In genomic region chr3:146187334-146187950, GRCh38 we compare ENCODE assay signal across 9 cellular contexts. TPM values are rescaled to one million over a fixed set of nuclear protein-coding genes. Genes with fewer than 3 reads are reported as not detected.
DNase-seq lines count a peak whose midpoint lies in the region; ATAC-seq, FAIRE-seq and TF ChIP-seq lines count a peak whose summit lies in the region.
"Had no signal": no experiment of that assay in that cellular context is flagged by ENCODE, and none has a peak within 500 bp of the region (broad histone marks: within the 10 kb centered on the region; RNA-seq: fewer than 3 reads in every experiment).

No MANE protein-coding gene starts in this region.

- no peak for ATAC-seq in activated naive CD8-positive, alpha-beta T cell treated with anti-CD3 and anti-CD28 coated beads, Interleukin-2, amount 50 U/mL, for 24 hours
- no peak for ATAC-seq in HG02678 (IDR thresholded peaks at IDR 0.05; ENCODE audit: unreplicated experiment)
- no peak for ATAC-seq in HG03439 (IDR thresholded peaks at IDR 0.05; ENCODE audit: unreplicated experiment)
- no peak for ATAC-seq in GM18858 (IDR thresholded peaks at IDR 0.05; ENCODE audit: unreplicated experiment)

- H3K4me3 ChIP-seq in foreskin fibroblast (ENCODE audit: low read depth in 1 of 2, low read length in 2 of 2) = no peak overlapping the region
- no peak overlapping the region for H3K4me3 ChIP-seq in small intestine (ENCODE audit: low read depth in 1 of 2, low read length in 2 of 2)

- H3K36me3 Mint-ChIP-seq in activated naive CD8-positive, alpha-beta T cell treated with anti-CD3 and anti-CD28 coated beads, Interleukin-2, amount 50 U/mL, for 24 hours (ENCODE audit: low read depth) = no peaks in the 10 kb centered on the region
- H3K36me3 Mint-ChIP-seq in activated naive CD8-positive, alpha-beta T cell treated with anti-CD3 and anti-CD28 coated beads for 36 hours = no peaks in the 10 kb centered on the region
- H3K36me3 Mint-ChIP-seq: activated naive CD8-positive, alpha-beta T cell had no signal

- no peaks in the 10 kb centered on the region for H3K4me1 ChIP-seq in small intestine (ENCODE audit: control insufficient read depth in 2 of 2, insufficient read depth in 1 of 2, low read depth in 1 of 2, low read length in 1 of 2)

- peaks cover 5% of the 10 kb centered on the region for H3K27me3 Mint-ChIP-seq in activated naive CD8-positive, alpha-beta T cell treated with anti-CD3 and anti-CD28 coated beads, Interleukin-2, amount 50 U/mL, for 24 hours
- peaks cover 25% of the 10 kb centered on the region for H3K27me3 Mint-ChIP-seq in activated naive CD8-positive, alpha-beta T cell treated with anti-CD3 and anti-CD28 coated beads for 36 hours

- TF ChIP-seq CTCF in foreskin fibroblast (IDR thresholded peaks at IDR 0.05; ENCODE audit: low read depth, low read length) = peak; percentile 53

- no peaks in the 10 kb centered on the region for H3K9me3 Mint-ChIP-seq in activated naive CD8-positive, alpha-beta T cell treated with anti-CD3 and anti-CD28 coated beads, Interleukin-2, amount 50 U/mL, for 24 hours
- H3K9me3 Mint-ChIP-seq in activated naive CD8-positive, alpha-beta T cell treated with anti-CD3 and anti-CD28 coated beads for 36 hours = no peaks in the 10 kb centered on the region

- H3K4me3 Mint-ChIP-seq in activated naive CD8-positive, alpha-beta T cell treated with anti-CD3 and anti-CD28 coated beads, Interleukin-2, amount 50 U/mL, for 24 hours = no peak overlapping the region
- H3K4me3 Mint-ChIP-seq in activated naive CD8-positive, alpha-beta T cell treated with anti-CD3 and anti-CD28 coated beads for 36 hours = no peak overlapping the region
- H3K4me3 Mint-ChIP-seq: activated naive CD8-positive, alpha-beta T cell had no signal

- WGBS in small intestine, 3 donors = 19 to 47% (median 34%) methylated on average over 2 of the region's 2 CpGs

- H3K27ac ChIP-seq in small intestine (ENCODE audit: low read depth in 1 of 2, low read length in 1 of 2) = no peak overlapping the region

- peak; percentile 2 for DNase-seq in activated naive CD8-positive, alpha-beta T cell treated with anti-CD3 and anti-CD28 coated beads, Interleukin-2, amount 50 U/mL, for 24 hours
- DNase-seq in activated naive CD8-positive, alpha-beta T cell treated with anti-CD3 and anti-CD28 coated beads for 36 hours = no peak
- DNase-seq in RPMI7951 (ENCODE audit: low read depth) = peak; percentile 50
- DNase-seq in foreskin fibroblast = peak; percentile 21 to 68
- peak; percentile 45 for DNase-seq in small intestine

- peak; percentile 55 for FAIRE-seq in small intestine (lab: Jason Lieb, UNC)

- no peaks in the 10 kb centered on the region for H3K27me3 ChIP-seq in small intestine (ENCODE audit: control insufficient read depth in 2 of 2, insufficient read depth in 2 of 2, low read length in 2 of 2)

- no peaks in the 10 kb centered on the region for H3K36me3 ChIP-seq in small intestine (ENCODE audit: control insufficient read depth in 2 of 2, insufficient read depth in 2 of 2, low read length in 2 of 2)

- H3K4me1 Mint-ChIP-seq in activated naive CD8-positive, alpha-beta T cell treated with anti-CD3 and anti-CD28 coated beads, Interleukin-2, amount 50 U/mL, for 24 hours = no peaks in the 10 kb centered on the region
- no peaks in the 10 kb centered on the region for H3K4me1 Mint-ChIP-seq in activated naive CD8-positive, alpha-beta T cell treated with anti-CD3 and anti-CD28 coated beads for 36 hours

- no peaks in the 10 kb centered on the region for H3K9me3 ChIP-seq in small intestine (ENCODE audit: control insufficient read depth, low read depth)

- no peak overlapping the region for H3K27ac Mint-ChIP-seq in activated naive CD8-positive, alpha-beta T cell treated with anti-CD3 and anti-CD28 coated beads, Interleukin-2, amount 50 U/mL, for 24 hours
- H3K27ac Mint-ChIP-seq in activated naive CD8-positive, alpha-beta T cell treated with anti-CD3 and anti-CD28 coated beads for 36 hours = no peak overlapping the region
- H3K27ac Mint-ChIP-seq: activated naive CD8-positive, alpha-beta T cell had no signal

RNA-seq across cellular contexts. Expression of gene PLOD2, which starts 26.5 kb away (rescaled TPM):
- 1 to 10 TPM; 1.2 to 1.3 TPM for total RNA-seq in activated naive CD8-positive, alpha-beta T cell treated with anti-CD3 and anti-CD28 coated beads for 36 hours
- 171 and 221 TPM in 2 replicates for total RNA-seq in RPMI7951 (2014; rRNA removed; shearing (Covaris generic))
- 10 to 100 TPM; 17.8 to 23.5 (median 19.5) TPM for polyA plus RNA-seq in small intestine

Comparison
In these comparisons a context has a peak if more than half of its experiments do, and no peak if none do; other contexts are left out.
1. RNA of gene PLOD2, which starts 26.5 kb away (total RNA-seq): 171 to 221 TPM in RPMI7951; 1.2 to 1.3 TPM in activated naive CD8-positive, alpha-beta T cell treated with anti-CD3 and anti-CD28 coated beads for 36 hours; every median in the first group is over 10 times any median in the second.